In genomic region chr20:24960861-24961260, GRCh38 we compare ENCODE assay signal across 21 cellular contexts. TPM values are rescaled to one million over a fixed set of nuclear protein-coding genes. Genes with fewer than 3 reads are reported as not detected.
DNase-seq lines count a peak whose midpoint lies in the region; ATAC-seq, FAIRE-seq and TF ChIP-seq lines count a peak whose summit lies in the region.
"Had no signal": no experiment of that assay in that cellular context is flagged by ENCODE, and none has a peak within 500 bp of the region (broad histone marks: within the 10 kb centered on the region; RNA-seq: fewer than 3 reads in every experiment).

No MANE protein-coding gene starts in this region.

- no peak overlapping the region for H3K4me2 ChIP-seq in parathyroid adenoma (ENCODE audit: low read length)

- no peak overlapping the region for H3K9ac ChIP-seq in parathyroid adenoma

- peak overlapping the region; percentile 83 for H3K27ac Mint-ChIP-seq in activated CD8-positive, alpha-beta memory T cell treated with anti-CD3 and anti-CD28 coated beads, Interleukin-2, amount 10 ng/mL, durations not matched to agents 7 days and 5 days
- peak overlapping the region; percentile 62 for H3K27ac Mint-ChIP-seq in T-helper 1 cell treated with Interleukin-12 subunit alpha and Interleukin-12 subunit beta and Interleukin-4 antibody, amounts not matched to agents 30 μg/mL and 1 μg/mL, for 36 hours
- H3K27ac Mint-ChIP-seq: mesothelial cell of epicardium, WTC11 had no signal

- no peaks in the 10 kb centered on the region for H3K9me3 ChIP-seq in parathyroid adenoma (ENCODE audit: control insufficient read depth, low read length)
- H3K9me3 ChIP-seq: Caco-2, uterus had no signal

- FAIRE-seq in bronchial epithelial cell (lab: Jason Lieb, UNC) (no peak), HTR-8/SVneo (lab: Jason Lieb, UNC) (no peak)

- H3K27me3 ChIP-seq in bronchial epithelial cell (ENCODE audit: control insufficient read depth, insufficient read depth, low read length) (no peaks in the 10 kb centered on the region), parathyroid adenoma (ENCODE audit: control insufficient read depth, insufficient read depth, low read length) (no peaks in the 10 kb centered on the region)
- H3K27me3 ChIP-seq: uterus had no signal

- no peak overlapping the region for H2AFZ ChIP-seq in parathyroid adenoma

- TF ChIP-seq CTCF in bronchial epithelial cell (IDR thresholded peaks at IDR 0.05; ENCODE audit: insufficient read depth, low read length, severe bottlenecking) (no peak), parathyroid adenoma (IDR thresholded peaks at IDR 0.05) (no peak)

- no peaks in the 10 kb centered on the region for H3K27me3 Mint-ChIP-seq in activated CD8-positive, alpha-beta memory T cell treated with anti-CD3 and anti-CD28 coated beads, Interleukin-2, amount 10 ng/mL, durations not matched to agents 7 days and 5 days
- H3K27me3 Mint-ChIP-seq in T-helper 1 cell treated with Interleukin-12 subunit alpha and Interleukin-12 subunit beta and Interleukin-4 antibody, amounts not matched to agents 30 μg/mL and 1 μg/mL, for 36 hours (ENCODE audit: low read depth), result no peaks in the 10 kb centered on the region

- no peak overlapping the region for H3K4me3 Mint-ChIP-seq in activated CD8-positive, alpha-beta memory T cell treated with anti-CD3 and anti-CD28 coated beads, Interleukin-2, amount 10 ng/mL, durations not matched to agents 7 days and 5 days
- no peak overlapping the region for H3K4me3 Mint-ChIP-seq in T-helper 1 cell treated with Interleukin-12 subunit alpha and Interleukin-12 subunit beta and Interleukin-4 antibody, amounts not matched to agents 30 μg/mL and 1 μg/mL, for 36 hours
- H3K4me3 Mint-ChIP-seq: mesothelial cell of epicardium, WTC11 had no signal

- H3K36me3 ChIP-seq in bronchial epithelial cell (ENCODE audit: control insufficient read depth, insufficient read depth, low read length), result peaks cover 20% of the 10 kb centered on the region
- H3K36me3 ChIP-seq in parathyroid adenoma (ENCODE audit: control insufficient read depth, insufficient read depth, low read length), result no peaks in the 10 kb centered on the region
- H3K36me3 ChIP-seq: uterus had no signal

- H3K27ac ChIP-seq in parathyroid adenoma, result peak overlapping the region; percentile 34
- H3K27ac ChIP-seq: uterus had no signal

- no peak for DNase-seq in activated CD8-positive, alpha-beta memory T cell treated with anti-CD3 and anti-CD28 coated beads, Interleukin-2, amount 10 ng/mL, durations not matched to agents 7 days and 5 days
- DNase-seq in activated CD8-positive, alpha-beta memory T cell treated with anti-CD3 and anti-CD28 coated beads for 24 hours, result no peak
- DNase-seq in bronchial epithelial cell (ENCODE audit: low read depth) (peak; percentile 70), NCI-H345 (lab: John Stamatoyannopoulos, UW) (no peak), HTR-8/SVneo (ENCODE audit: insufficient read length, low spot score) (no peak)
- DNase-seq: ACHN, Caco-2, foreskin fibroblast, HCEC 1CT, NCI-H1436 treated with DMSO at 0.1 percent for 48 hours, NCI-H226, Right ventricle myocardium superior, uterus had no signal

- ATAC-seq in activated CD8-positive, alpha-beta memory T cell treated with anti-CD3 and anti-CD28 coated beads, Interleukin-2, amount 10 ng/mL, durations not matched to agents 7 days and 5 days, result peak; percentile 46
- ATAC-seq in HG02798 (IDR thresholded peaks at IDR 0.05; ENCODE audit: poor library complexity, unreplicated experiment), result no peak
- ATAC-seq: WTC11 had no signal

- peaks cover 31% of the 10 kb centered on the region for H3K4me1 Mint-ChIP-seq in activated CD8-positive, alpha-beta memory T cell treated with anti-CD3 and anti-CD28 coated beads, Interleukin-2, amount 10 ng/mL, durations not matched to agents 7 days and 5 days
- peaks cover 8% of the 10 kb centered on the region for H3K4me1 Mint-ChIP-seq in T-helper 1 cell treated with Interleukin-12 subunit alpha and Interleukin-12 subunit beta and Interleukin-4 antibody, amounts not matched to agents 30 μg/mL and 1 μg/mL, for 36 hours (ENCODE audit: low read depth)
- H3K4me1 Mint-ChIP-seq: mesothelial cell of epicardium, WTC11 had no signal

- H3K79me2 ChIP-seq in parathyroid adenoma, result no peaks in the 10 kb centered on the region

- H3K4me3 ChIP-seq in bronchial epithelial cell (ENCODE audit: low read depth, low read length), result no peak overlapping the region
- no peak overlapping the region for H3K4me3 ChIP-seq in parathyroid adenoma (ENCODE audit: low read depth, low read length)
- H3K4me3 ChIP-seq: uterus had no signal

- no peaks in the 10 kb centered on the region for H3K9me3 Mint-ChIP-seq in activated CD8-positive, alpha-beta memory T cell treated with anti-CD3 and anti-CD28 coated beads, Interleukin-2, amount 10 ng/mL, durations not matched to agents 7 days and 5 days (ENCODE audit: low read depth)
- no peaks in the 10 kb centered on the region for H3K9me3 Mint-ChIP-seq in T-helper 1 cell treated with Interleukin-12 subunit alpha and Interleukin-12 subunit beta and Interleukin-4 antibody, amounts not matched to agents 30 μg/mL and 1 μg/mL, for 36 hours
- H3K9me3 Mint-ChIP-seq: mesothelial cell of epicardium, WTC11 had no signal

- peaks cover 49% of the 10 kb centered on the region for H3K36me3 Mint-ChIP-seq in activated CD8-positive, alpha-beta memory T cell treated with anti-CD3 and anti-CD28 coated beads, Interleukin-2, amount 10 ng/mL, durations not matched to agents 7 days and 5 days
- H3K36me3 Mint-ChIP-seq in T-helper 1 cell treated with Interleukin-12 subunit alpha and Interleukin-12 subunit beta and Interleukin-4 antibody, amounts not matched to agents 30 μg/mL and 1 μg/mL, for 36 hours (ENCODE audit: low read depth), result peaks cover 53% of the 10 kb centered on the region

- H3K4me1 ChIP-seq in parathyroid adenoma, result peaks cover 5% of the 10 kb centered on the region
- H3K4me1 ChIP-seq: uterus had no signal

- CTCF ChIA-PET in activated CD8-positive, alpha-beta memory T cell treated with anti-CD3 and anti-CD28 coated beads, Interleukin-2, amount 10 ng/mL, durations not matched to agents 7 days and 5 days (lab: Charles Lee), result interaction anchor here (0.8 to 1.3 kb wide), 3 partner anchors 8 to 30 kb away, joined by 3 to 5 read pairs (median 4); partner anchors contain the start of gene CST7

RNA-seq across cellular contexts. Expression of gene CST7, which starts 11.8 kb away (rescaled TPM):
- 100 to 1,000 TPM; 177 to 202 TPM for total RNA-seq in activated CD8-positive, alpha-beta memory T cell treated with anti-CD3 and anti-CD28 coated beads, Interleukin-2, amount 10 ng/mL, durations not matched to agents 7 days and 5 days
- total RNA-seq in bronchial epithelial cell, result not detected in 2 replicates
- total RNA-seq: Caco-2, chondrocyte, G401, mesothelial cell of epicardium, renal cortical epithelial cell, WTC11 had no signal

RNA-seq across cellular contexts. Expression of gene APMAP, which starts 31.7 kb away (rescaled TPM):
- total RNA-seq in activated CD8-positive, alpha-beta memory T cell treated with anti-CD3 and anti-CD28 coated beads, Interleukin-2, amount 10 ng/mL, durations not matched to agents 7 days and 5 days, result 10 to 100 TPM; 47.5 to 56.0 TPM
- total RNA-seq in bronchial epithelial cell, result 207 and 221 TPM in 2 replicates

Comparison
In these comparisons a context has a peak if more than half of its experiments do, and no peak if none do; other contexts are left out.
1. RNA of gene CST7, which starts 11.8 kb away (total RNA-seq): 177 to 202 TPM in activated CD8-positive, alpha-beta memory T cell treated with anti-CD3 and anti-CD28 coated beads, Interleukin-2, amount 10 ng/mL, durations not matched to agents 7 days and 5 days; not detected in bronchial epithelial cell; every median in the first group is over 100 times any median in the second.